ENCODE assay signal across 12 cellular contexts in the genomic region with DNA sequence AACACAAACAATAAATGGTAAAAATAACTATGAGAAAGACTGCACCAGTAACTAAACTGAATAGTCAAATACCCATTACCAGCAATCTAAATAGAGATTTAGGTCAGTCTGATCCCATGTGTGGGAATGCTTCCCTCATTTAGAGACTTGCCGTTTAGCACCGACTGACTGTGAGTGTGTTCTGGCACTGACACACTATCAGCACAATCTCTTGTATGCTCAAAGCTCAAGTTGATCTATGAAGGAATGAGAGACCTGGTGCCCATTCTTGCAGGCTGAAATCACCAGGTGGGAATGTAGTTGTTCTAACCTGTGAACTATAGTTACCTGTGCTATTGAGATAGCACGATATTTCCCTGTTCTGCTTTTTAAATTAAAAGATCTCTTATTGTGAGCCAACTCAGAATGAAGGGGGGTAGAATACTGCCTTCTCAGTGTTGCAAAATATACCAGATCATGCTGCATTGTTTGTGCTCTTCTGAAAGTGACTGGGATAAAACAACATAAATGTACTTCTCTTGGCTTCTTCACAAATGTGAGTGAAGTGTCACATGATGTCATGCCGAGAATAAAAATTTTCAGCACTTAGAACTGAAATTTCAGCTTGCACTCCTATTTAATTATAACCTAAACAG.
DNase-seq lines count a peak whose midpoint lies in the region; ATAC-seq and TF ChIP-seq lines count a peak whose summit lies in the region.
"Had no signal": no experiment of that assay in that cellular context is flagged by ENCODE, and none has a peak within 500 bp of the region (broad histone marks: within the 10 kb centered on the region; RNA-seq: fewer than 3 reads in every experiment).

No MANE protein-coding gene starts in this region.

- peak; percentile 57 for DNase-seq in NCI-H510A treated with DMSO at 0.1 percent for 48 hours (lab: John Stamatoyannopoulos, UW)
- DNase-seq in NCI-H510A (lab: John Stamatoyannopoulos, UW), result no peak
- peak; percentile 82 for DNase-seq in islet precursor cell
- no peak for DNase-seq in upper lobe of right lung
- DNase-seq in adrenal gland, result no peak
- no peak for DNase-seq in midbrain (lab: John Stamatoyannopoulos, UW)
- no peak for DNase-seq in Calu3
- DNase-seq: activated CD8-positive, alpha-beta T cell treated with anti-CD3 and anti-CD28 coated beads, Interleukin-2, amount 10 ng/mL, durations not matched to agents 7 days and 5 days; activated gamma-delta T cell treated with Interleukin-2 at 50 U/mL for 16 hours had no signal

- ATAC-seq in HG03342 (IDR thresholded peaks at IDR 0.05; ENCODE audit: unreplicated experiment), result peak; percentile 21
- ATAC-seq in upper lobe of right lung, result peak; percentile 90
- ATAC-seq: activated CD8-positive, alpha-beta T cell treated with anti-CD3 and anti-CD28 coated beads, Interleukin-2, amount 10 ng/mL, durations not matched to agents 7 days and 5 days had no signal

- H3K4me3 Mint-ChIP-seq in Calu3 (ENCODE audit: low read depth, unreplicated experiment), result no peak overlapping the region
- H3K4me3 Mint-ChIP-seq: activated CD8-positive, alpha-beta T cell treated with anti-CD3 and anti-CD28 coated beads, Interleukin-2, amount 10 ng/mL, durations not matched to agents 7 days and 5 days had no signal

- no peak overlapping the region for H3K27ac Mint-ChIP-seq in Calu3 (ENCODE audit: unreplicated experiment)
- H3K27ac Mint-ChIP-seq: activated CD8-positive, alpha-beta T cell treated with anti-CD3 and anti-CD28 coated beads, Interleukin-2, amount 10 ng/mL, durations not matched to agents 7 days and 5 days had no signal

- intact Hi-C loops in upper lobe of right lung (cut with DNase I), result no loop called here
- intact Hi-C loops in adrenal gland (cut with DNase I), result loop anchor here in 1 of 2 donors (5.0 kb wide), 1 partner anchor 419 kb away; no protein-coding TSS in a partner anchor
- intact Hi-C loops in Calu3 (cut with micrococcal nuclease; ENCODE audit: unreplicated experiment), result loop anchor here (5.0 kb wide), 1 partner anchor 289 kb away; no protein-coding TSS in a partner anchor

- no peak overlapping the region for H3K27ac ChIP-seq in upper lobe of right lung
- no peak overlapping the region for H3K27ac ChIP-seq in adrenal gland
- H3K27ac ChIP-seq: SJCRH30, suprapubic skin had no signal

- H3K4me1 Mint-ChIP-seq in Calu3 (ENCODE audit: low read depth, unreplicated experiment), result no peaks in the 10 kb centered on the region

- WGBS in adrenal gland, 4 donors, result 42 to 64% (median 51%) methylated on average over 4 of the region's 4 CpGs

- H3K9me3 ChIP-seq in upper lobe of right lung (no peaks in the 10 kb centered on the region), adrenal gland (replicated peaks in 1 of 3) (no peaks in the 10 kb centered on the region)
- H3K9me3 ChIP-seq: SJCRH30, suprapubic skin had no signal

- no peaks in the 10 kb centered on the region for H3K36me3 Mint-ChIP-seq in Calu3 (ENCODE audit: insufficient read depth, unreplicated experiment)

- H3K4me3 ChIP-seq in upper lobe of right lung, result no peak overlapping the region
- H3K4me3 ChIP-seq in adrenal gland, result no peak overlapping the region
- H3K4me3 ChIP-seq: SJCRH30, suprapubic skin had no signal

- TF ChIP-seq POLR2A in adrenal gland (IDR thresholded peaks at IDR 0.05), result no peak

- BruUV-seq in Calu3 (replicated peaks; lab: Mats Ljungman, UMichigan), result no TSS peak

- peaks cover 3% of the 10 kb centered on the region for H3K9me3 Mint-ChIP-seq in Calu3 (ENCODE audit: low read depth, unreplicated experiment)

- TF ChIP-seq CTCF in upper lobe of right lung (IDR thresholded peaks at IDR 0.05), result no peak
- TF ChIP-seq CTCF in adrenal gland (IDR thresholded peaks at IDR 0.05), result no peak
- TF ChIP-seq CTCF in Calu3 (IDR thresholded peaks at IDR 0.05; ENCODE audit: unreplicated experiment), result no peak

- H3K36me3 ChIP-seq in upper lobe of right lung, result no peaks in the 10 kb centered on the region
- H3K36me3 ChIP-seq in adrenal gland (replicated peaks in 1 of 2), result no peaks in the 10 kb centered on the region
- H3K36me3 ChIP-seq: suprapubic skin had no signal

- CTCF ChIA-PET in Calu3 (lab: Charles Lee), result interaction anchor here (1.0 to 1.6 kb wide), 7 partner anchors 14 to 422 kb away, joined by 3 to 11 read pairs (median 4); no protein-coding TSS in a partner anchor

- no peaks in the 10 kb centered on the region for H3K27me3 Mint-ChIP-seq in Calu3 (ENCODE audit: unreplicated experiment)

- H3K27me3 ChIP-seq in upper lobe of right lung, result no peaks in the 10 kb centered on the region
- H3K27me3 ChIP-seq in adrenal gland, result no peaks in the 10 kb centered on the region
- H3K27me3 ChIP-seq: SJCRH30, suprapubic skin had no signal

- H3K4me1 ChIP-seq in upper lobe of right lung (no peaks in the 10 kb centered on the region), adrenal gland (replicated peaks in 1 of 2) (no peaks in the 10 kb centered on the region)
- H3K4me1 ChIP-seq: SJCRH30, suprapubic skin had no signal

Comparison
In these comparisons a context has a peak if more than half of its experiments do, and no peak if none do; other contexts are left out.
1. DNase-seq: peak in NCI-H510A treated with DMSO at 0.1 percent for 48 hours (single experiment) and islet precursor cell (single experiment); none in NCI-H510A (single experiment), upper lobe of right lung (single experiment), adrenal gland (0 of 7), midbrain (single experiment) and Calu3 (single experiment).